ENCODE assay signal across 1 cellular context in genomic region chr9:128159784-128160602, GRCh38.
TF ChIP-seq lines count a peak whose summit lies in the region.

TSS of gene BBLN (plus strand) at chr9:128160265. CDS start at chr9:128160408, 143 bp downstream.

TF ChIP-seq in HepG2, 621 proteins besides CTCF, POLR2A, EP300 and RAD21 (continued from another document and continues in another):
- TF ChIP-seq RFX3 (CRISPR knock-in tag; IDR thresholded peaks at IDR 0.05) (no peak), ZNF746 (CRISPR knock-in tag; IDR thresholded peaks at IDR 0.05) (peak; percentile 33; the same call in 1 of the 2 replicates), ZMAT5 (CRISPR knock-in tag; IDR thresholded peaks at IDR 0.05; ENCODE audit: borderline replicate concordance, low read depth) (no peak), LRRFIP1 (CRISPR knock-in tag; conservative IDR thresholded peaks at IDR 0.05) (0 out of 2 replicates have a peak, but pooled peaks have one; percentile 62), ZBTB7A (CRISPR knock-in tag; IDR thresholded peaks at IDR 0.05) (no peak), SOX6 (IDR thresholded peaks at IDR 0.05) (no peak), SOX6 (CRISPR knock-in tag; IDR thresholded peaks at IDR 0.05) (peak; percentile 18; the same call in 1 of the 2 replicates), ZNF83 (CRISPR knock-in tag; IDR thresholded peaks at IDR 0.05; ENCODE audit: borderline replicate concordance) (no peak), KLF15 (CRISPR knock-in tag; IDR thresholded peaks at IDR 0.05; ENCODE audit: borderline replicate concordance) (no peak), GATAD2A (CRISPR knock-in tag; IDR thresholded peaks at IDR 0.05) (no peak), NFE2L1 (CRISPR knock-in tag; IDR thresholded peaks at IDR 0.05; ENCODE audit: borderline replicate concordance) (no peak), MTERF4 (CRISPR knock-in tag; IDR thresholded peaks at IDR 0.05) (no peak), TCF12 (IDR thresholded peaks at IDR 0.05) (no peak), TCF12 (CRISPR knock-in tag; IDR thresholded peaks at IDR 0.05) (no peak), RXRB (CRISPR knock-in tag; IDR thresholded peaks at IDR 0.05; ENCODE audit: borderline replicate concordance) (no peak), KLF11 (CRISPR knock-in tag; IDR thresholded peaks at IDR 0.05) (no peak), ZBTB37 (CRISPR knock-in tag; IDR thresholded peaks at IDR 0.05) (no peak), PAXIP1 (CRISPR knock-in tag; conservative IDR thresholded peaks at IDR 0.05) (0 out of 2 replicates have a peak, but pooled peaks have one; percentile 12), ZNF577 (CRISPR knock-in tag; IDR thresholded peaks at IDR 0.05; ENCODE audit: borderline replicate concordance, low read depth) (no peak), IKZF4 (CRISPR knock-in tag; IDR thresholded peaks at IDR 0.05; ENCODE audit: borderline replicate concordance, low read depth, not compliant biosample characterization) (peak; percentile 2), RFXANK (CRISPR knock-in tag; IDR thresholded peaks at IDR 0.05) (no peak), SMYD3 (CRISPR knock-in tag; IDR thresholded peaks at IDR 0.05) (no peak), XRCC5 (optimal IDR thresholded peaks at IDR 0.05; ENCODE audit: low read length) (no peak), PRMT3 (CRISPR knock-in tag; IDR thresholded peaks at IDR 0.05; ENCODE audit: borderline replicate concordance, low read depth) (no peak), ZBTB4 (CRISPR knock-in tag; IDR thresholded peaks at IDR 0.05; ENCODE audit: borderline replicate concordance) (no peak), HNF4G (IDR thresholded peaks at IDR 0.05; ENCODE audit: borderline replicate concordance, low read depth, low read length) (no peak), HNF4G (CRISPR knock-in tag; IDR thresholded peaks at IDR 0.05; ENCODE audit: borderline replicate concordance, low read depth) (no peak), ZBTB46 (CRISPR knock-in tag; IDR thresholded peaks at IDR 0.05; ENCODE audit: borderline replicate concordance) (no peak), JUN (CRISPR knock-in tag; IDR thresholded peaks at IDR 0.05) (no peak), ZNF678 (CRISPR knock-in tag; IDR thresholded peaks at IDR 0.05) (no peak), CSRNP1 (CRISPR knock-in tag; IDR thresholded peaks at IDR 0.05) (0 out of 2 replicates have a peak, but pooled peaks have one; percentile 28), ZNF264 (CRISPR knock-in tag; IDR thresholded peaks at IDR 0.05) (no peak), IRX3 (CRISPR knock-in tag; IDR thresholded peaks at IDR 0.05; ENCODE audit: borderline replicate concordance, low read depth) (no peak), TRIM22 (IDR thresholded peaks at IDR 0.05) (no peak), ZNF766 (CRISPR knock-in tag; IDR thresholded peaks at IDR 0.05; ENCODE audit: borderline replicate concordance) (peak; percentile 78), ZNF609 (CRISPR knock-in tag; IDR thresholded peaks at IDR 0.05; ENCODE audit: borderline replicate concordance) (no peak), HMG20A (CRISPR knock-in tag; IDR thresholded peaks at IDR 0.05; ENCODE audit: borderline replicate concordance) (no peak)
